In genomic region chr9:121372563-121373400, GRCh38 we compare ENCODE assay signal across 1 cellular context.
TF ChIP-seq lines count a peak whose summit lies in the region.

No MANE protein-coding gene starts in this region.

TF ChIP-seq in A549, 52 proteins besides CTCF, POLR2A, EP300 and RAD21:
- no peak for TF ChIP-seq REST (IDR thresholded peaks at IDR 0.05)
- peak; percentile 88 to 93; a peak in 4 of 5 replicates for TF ChIP-seq JUN (IDR thresholded peaks at IDR 0.05)
- no peak for TF ChIP-seq NR3C1 (IDR thresholded peaks at IDR 0.05)
- peak; percentile 69; the same call in 1 of the 3 replicates for TF ChIP-seq BCL3 (IDR thresholded peaks at IDR 0.05)
- no peak for TF ChIP-seq RCOR1 (IDR thresholded peaks at IDR 0.05; ENCODE audit: low read depth, low read length)
- no peak for TF ChIP-seq FOSL2 (IDR thresholded peaks at IDR 0.05)
- TF ChIP-seq FOSL2 (CRISPR knock-in tag; IDR thresholded peaks at IDR 0.05) = peak; percentile 48
- TF ChIP-seq FOSB (CRISPR knock-in tag; IDR thresholded peaks at IDR 0.05) = 0 out of 2 replicates have a peak, but pooled peaks have one; percentile 49
- no peak for TF ChIP-seq CBX8 (IDR thresholded peaks at IDR 0.05)
- peak; percentile 41; the same call in 1 of the 2 replicates for TF ChIP-seq EHF (CRISPR knock-in tag; IDR thresholded peaks at IDR 0.05)
- TF ChIP-seq EHMT2 (IDR thresholded peaks at IDR 0.05; ENCODE audit: low read depth) = no peak
- TF ChIP-seq HES2 (IDR thresholded peaks at IDR 0.05) = peak; percentile 94
- TF ChIP-seq GATA3 (IDR thresholded peaks at IDR 0.05; ENCODE audit: borderline replicate concordance) = peak; percentile 76
- peak; percentile 64 for TF ChIP-seq USF2 (IDR thresholded peaks at IDR 0.05)
- 0 out of 2 replicates have a peak, but pooled peaks have one; percentile 42 for TF ChIP-seq FOXS1 (CRISPR knock-in tag; IDR thresholded peaks at IDR 0.05)
- TF ChIP-seq ATOH8 (CRISPR knock-in tag; IDR thresholded peaks at IDR 0.05; ENCODE audit: low read depth) = no peak
- no peak for TF ChIP-seq PHF8 (IDR thresholded peaks at IDR 0.05; ENCODE audit: borderline replicate concordance, low read depth)
- TF ChIP-seq KDM5A (IDR thresholded peaks at IDR 0.05) = no peak
- TF ChIP-seq HOXB13 (CRISPR knock-in tag; IDR thresholded peaks at IDR 0.05; ENCODE audit: low read depth) = no peak; the same call in none of the 2 replicates
- peak; percentile 1 for TF ChIP-seq ZFP36 (IDR thresholded peaks at IDR 0.05; ENCODE audit: borderline replicate concordance, partially characterized antibody)
- TF ChIP-seq HDAC2 (IDR thresholded peaks at IDR 0.05) = no peak
- TF ChIP-seq MAX (IDR thresholded peaks at IDR 0.05) = peak; percentile 12; the same call in 1 of the 2 replicates
- TF ChIP-seq HOXA7 (CRISPR knock-in tag; IDR thresholded peaks at IDR 0.05) = no peak
- TF ChIP-seq CEBPB (IDR thresholded peaks at IDR 0.05) = peak; percentile 99
- no peak for TF ChIP-seq NFE2L2 (conservative IDR thresholded peaks at IDR 0.05; ENCODE audit: low read length)
- TF ChIP-seq MAZ (IDR thresholded peaks at IDR 0.05; ENCODE audit: borderline replicate concordance, low read depth, low read length) = no peak
- TF ChIP-seq BHLHE40 (IDR thresholded peaks at IDR 0.05; ENCODE audit: low read depth, low read length) = no peak
- TF ChIP-seq HOXB5 (CRISPR knock-in tag; IDR thresholded peaks at IDR 0.05) = 0 out of 2 replicates have a peak, but pooled peaks have one; percentile 70
- peak; percentile 56; the same call in 1 of the 2 replicates for TF ChIP-seq JUNB (IDR thresholded peaks at IDR 0.05)
- TF ChIP-seq CHD2 (IDR thresholded peaks at IDR 0.05; ENCODE audit: low read length, partially characterized antibody) = no peak
- no peak for TF ChIP-seq RARB (CRISPR knock-in tag; IDR thresholded peaks at IDR 0.05)
